1 cellular context compared by ENCODE assay signal in the genomic region with DNA sequence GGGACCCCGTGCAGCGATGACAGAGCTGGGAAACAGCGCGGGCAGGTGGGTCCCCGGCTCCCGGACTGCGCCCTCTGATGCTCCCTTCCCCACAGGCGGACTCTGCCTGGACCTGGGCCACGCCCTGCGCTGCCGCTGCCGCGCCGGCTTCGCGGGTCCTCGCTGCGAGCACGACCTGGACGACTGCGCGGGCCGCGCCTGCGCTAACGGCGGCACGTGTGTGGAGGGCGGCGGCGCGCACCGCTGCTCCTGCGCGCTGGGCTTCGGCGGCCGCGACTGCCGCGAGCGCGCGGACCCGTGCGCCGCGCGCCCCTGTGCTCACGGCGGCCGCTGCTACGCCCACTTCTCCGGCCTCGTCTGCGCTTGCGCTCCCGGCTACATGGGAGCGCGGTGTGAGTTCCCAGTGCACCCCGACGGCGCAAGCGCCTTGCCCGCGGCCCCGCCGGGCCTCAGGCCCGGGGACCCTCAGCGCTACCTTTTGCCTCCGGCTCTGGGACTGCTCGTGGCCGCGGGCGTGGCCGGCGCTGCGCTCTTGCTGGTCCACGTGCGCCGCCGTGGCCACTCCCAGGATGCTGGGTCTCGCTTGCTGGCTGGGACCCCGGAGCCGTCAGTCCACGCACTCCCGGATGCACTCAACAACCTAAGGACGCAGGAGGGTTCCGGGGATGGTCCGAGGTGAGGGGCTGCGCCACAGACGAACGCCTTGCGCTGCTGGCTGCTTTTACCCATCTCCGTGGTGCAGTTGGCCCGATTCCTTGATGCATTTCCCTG.
A peak's percentile ranks its signal among the peaks of the same experiment; 100 is the strongest.
TF ChIP-seq lines count a peak whose summit lies in the region.

No MANE protein-coding gene starts in this region.

TF ChIP-seq in HepG2, 621 proteins besides CTCF, POLR2A, EP300 and RAD21 (continued from another document and continues in another):
- TF ChIP-seq PTBP1 (IDR thresholded peaks at IDR 0.05; ENCODE audit: low read depth, low read length, poor library complexity, severe bottlenecking) (no peak), XRCC5 (optimal IDR thresholded peaks at IDR 0.05; ENCODE audit: low read length) (no peak), RARA (CRISPR knock-in tag; IDR thresholded peaks at IDR 0.05) (no peak), IKZF1 (IDR thresholded peaks at IDR 0.05) (no peak), MBD4 (IDR thresholded peaks at IDR 0.05; ENCODE audit: borderline replicate concordance, low read length) (no peak), ZNF747 (CRISPR knock-in tag; IDR thresholded peaks at IDR 0.05; ENCODE audit: borderline replicate concordance) (0 out of 2 replicates have a peak, but pooled peaks have one; percentile 25), SNAI1 (CRISPR knock-in tag; IDR thresholded peaks at IDR 0.05; ENCODE audit: borderline replicate concordance) (no peak), ZNF776 (CRISPR knock-in tag; IDR thresholded peaks at IDR 0.05) (peak; percentile 77; the same call in 1 of the 2 replicates), ATF7-NPFF (CRISPR knock-in tag; IDR thresholded peaks at IDR 0.05; ENCODE audit: low read depth) (peak; percentile 99), SKI (IDR thresholded peaks at IDR 0.05; ENCODE audit: partially characterized antibody) (no peak), TEAD2 (CRISPR knock-in tag; IDR thresholded peaks at IDR 0.05) (peak; percentile 91; the same call in 1 of the 2 replicates), ZNF20 (CRISPR knock-in tag; IDR thresholded peaks at IDR 0.05) (no peak), EHMT2 (IDR thresholded peaks at IDR 0.05; ENCODE audit: borderline replicate concordance, low read depth, low read length) (no peak), ZNF343 (CRISPR knock-in tag; IDR thresholded peaks at IDR 0.05) (peak; percentile 62; the same call in 1 of the 2 replicates), KDM5B (CRISPR knock-in tag; IDR thresholded peaks at IDR 0.05; ENCODE audit: borderline replicate concordance) (peak; percentile 93; the same call in 1 of the 2 replicates), SMYD3 (CRISPR knock-in tag; IDR thresholded peaks at IDR 0.05) (0 out of 2 replicates have a peak, but pooled peaks have one; percentile 62), ETS1 (CRISPR knock-in tag; IDR thresholded peaks at IDR 0.05) (peak; percentile 99), ZNF782 (CRISPR knock-in tag; IDR thresholded peaks at IDR 0.05; ENCODE audit: borderline replicate concordance) (peak; percentile 84; the same call in 1 of the 2 replicates), WIZ (CRISPR knock-in tag; IDR thresholded peaks at IDR 0.05) (0 out of 2 replicates have a peak, but pooled peaks have one; percentile 59), THAP11 (CRISPR knock-in tag; IDR thresholded peaks at IDR 0.05) (peak; percentile 73), SCMH1 (CRISPR knock-in tag; IDR thresholded peaks at IDR 0.05; ENCODE audit: borderline replicate concordance) (no peak), THRA (CRISPR knock-in tag; IDR thresholded peaks at IDR 0.05; ENCODE audit: borderline replicate concordance) (no peak), RFX5 (IDR thresholded peaks at IDR 0.05; ENCODE audit: low read depth, low read length) (no peak), IRX3 (CRISPR knock-in tag; IDR thresholded peaks at IDR 0.05; ENCODE audit: borderline replicate concordance, low read depth) (peak; percentile 99), ZSCAN5A (CRISPR knock-in tag; IDR thresholded peaks at IDR 0.05; ENCODE audit: borderline replicate concordance) (peak; percentile 78), ZNF800 (CRISPR knock-in tag; IDR thresholded peaks at IDR 0.05) (peak; percentile 94), NCOA1 (CRISPR knock-in tag; IDR thresholded peaks at IDR 0.05) (no peak), GFI1 (CRISPR knock-in tag; IDR thresholded peaks at IDR 0.05; ENCODE audit: borderline replicate concordance) (no peak; the same call in 1 of the 2 replicates), ZNF691 (CRISPR knock-in tag; IDR thresholded peaks at IDR 0.05; ENCODE audit: borderline replicate concordance, low read depth) (no peak; the same call in 1 of the 2 replicates), TAF1 (CRISPR knock-in tag; IDR thresholded peaks at IDR 0.05) (no peak), ZNF337 (CRISPR knock-in tag; IDR thresholded peaks at IDR 0.05; ENCODE audit: borderline replicate concordance, low read depth) (no peak), TFDP2 (CRISPR knock-in tag; IDR thresholded peaks at IDR 0.05) (peak; percentile 95), ZNF567 (CRISPR knock-in tag; IDR thresholded peaks at IDR 0.05; ENCODE audit: borderline replicate concordance) (no peak), PCBP2 (optimal IDR thresholded peaks at IDR 0.05; ENCODE audit: low read depth, low read length, poor library complexity, severe bottlenecking) (no peak), ZNF572 (CRISPR knock-in tag; IDR thresholded peaks at IDR 0.05) (no peak), HMGA1 (CRISPR knock-in tag; conservative IDR thresholded peaks at IDR 0.05) (no peak), NKX3-1 (CRISPR knock-in tag; IDR thresholded peaks at IDR 0.05) (peak; percentile 94), ZNF737 (CRISPR knock-in tag; IDR thresholded peaks at IDR 0.05; ENCODE audit: borderline replicate concordance) (no peak), TBP (CRISPR knock-in tag; IDR thresholded peaks at IDR 0.05) (no peak), ZNF891 (CRISPR knock-in tag; IDR thresholded peaks at IDR 0.05) (peak; percentile 62; the same call in 1 of the 2 replicates), AKAP8 (CRISPR knock-in tag; IDR thresholded peaks at IDR 0.05) (peak; percentile 84), ZNF326 (CRISPR knock-in tag; IDR thresholded peaks at IDR 0.05; ENCODE audit: borderline replicate concordance) (no peak), NFYC (CRISPR knock-in tag; IDR thresholded peaks at IDR 0.05) (no peak), TBL1XR1 (IDR thresholded peaks at IDR 0.05; ENCODE audit: borderline replicate concordance, low read length, partially characterized antibody) (no peak), ZNF546 (CRISPR knock-in tag; conservative IDR thresholded peaks at IDR 0.05) (peak; percentile 91; the same call in 1 of the 2 replicates), HOXA5 (CRISPR knock-in tag; IDR thresholded peaks at IDR 0.05) (peak; percentile 74; the same call in 1 of the 2 replicates), ZBTB34 (CRISPR knock-in tag; IDR thresholded peaks at IDR 0.05) (no peak), ZFAT (CRISPR knock-in tag; conservative IDR thresholded peaks at IDR 0.05) (peak; percentile 89), ZNF788 (CRISPR knock-in tag; IDR thresholded peaks at IDR 0.05; ENCODE audit: borderline replicate concordance) (peak; percentile 64; the same call in 1 of the 2 replicates)
- TF ChIP-seq, protein P1, sequence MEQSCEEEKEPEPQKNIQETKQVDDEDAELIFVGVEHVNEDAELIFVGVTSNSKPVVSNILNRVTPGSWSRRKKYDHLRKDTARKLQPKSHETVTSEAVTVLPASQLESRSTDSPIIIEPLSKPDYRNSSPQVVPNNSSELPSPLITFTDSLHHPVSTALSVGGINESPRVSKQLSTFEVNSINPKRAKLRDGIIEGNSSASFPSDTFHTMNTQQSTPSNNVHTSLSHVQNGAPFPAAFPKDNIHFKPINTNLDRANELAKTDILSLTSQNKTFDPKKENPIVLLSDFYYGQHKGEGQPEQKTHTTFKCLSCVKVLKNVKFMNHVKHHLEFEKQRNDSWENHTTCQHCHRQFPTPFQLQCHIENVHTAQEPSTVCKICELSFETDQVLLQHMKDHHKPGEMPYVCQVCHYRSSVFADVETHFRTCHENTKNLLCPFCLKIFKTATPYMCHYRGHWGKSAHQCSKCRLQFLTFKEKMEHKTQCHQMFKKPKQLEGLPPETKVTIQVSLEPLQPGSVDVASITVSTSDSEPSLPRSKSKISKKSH (CRISPR knock-in tag; IDR thresholded peaks at IDR 0.05; ENCODE audit: borderline replicate concordance): no peak
- TF ChIP-seq, protein P2, sequence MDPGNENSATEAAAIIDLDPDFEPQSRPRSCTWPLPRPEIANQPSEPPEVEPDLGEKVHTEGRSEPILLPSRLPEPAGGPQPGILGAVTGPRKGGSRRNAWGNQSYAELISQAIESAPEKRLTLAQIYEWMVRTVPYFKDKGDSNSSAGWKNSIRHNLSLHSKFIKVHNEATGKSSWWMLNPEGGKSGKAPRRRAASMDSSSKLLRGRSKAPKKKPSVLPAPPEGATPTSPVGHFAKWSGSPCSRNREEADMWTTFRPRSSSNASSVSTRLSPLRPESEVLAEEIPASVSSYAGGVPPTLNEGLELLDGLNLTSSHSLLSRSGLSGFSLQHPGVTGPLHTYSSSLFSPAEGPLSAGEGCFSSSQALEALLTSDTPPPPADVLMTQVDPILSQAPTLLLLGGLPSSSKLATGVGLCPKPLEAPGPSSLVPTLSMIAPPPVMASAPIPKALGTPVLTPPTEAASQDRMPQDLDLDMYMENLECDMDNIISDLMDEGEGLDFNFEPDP (CRISPR knock-in tag; conservative IDR thresholded peaks at IDR 0.05): no peak
- TF ChIP-seq, protein P3, sequence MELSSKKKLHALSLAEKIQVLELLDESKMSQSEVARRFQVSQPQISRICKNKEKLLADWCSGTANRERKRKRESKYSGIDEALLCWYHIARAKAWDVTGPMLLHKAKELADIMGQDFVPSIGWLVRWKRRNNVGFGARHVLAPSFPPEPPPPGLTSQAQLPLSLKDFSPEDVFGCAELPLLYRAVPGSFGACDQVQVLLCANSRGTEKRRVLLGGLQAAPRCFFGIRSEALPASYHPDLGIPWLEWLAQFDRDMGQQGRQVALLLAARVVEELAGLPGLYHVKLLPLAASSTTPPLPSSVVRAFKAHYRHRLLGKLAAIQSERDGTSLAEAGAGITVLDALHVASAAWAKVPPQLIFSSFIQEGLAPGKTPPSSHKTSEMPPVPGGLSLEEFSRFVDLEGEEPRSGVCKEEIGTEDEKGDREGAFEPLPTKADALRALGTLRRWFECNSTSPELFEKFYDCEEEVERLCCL (CRISPR knock-in tag; IDR thresholded peaks at IDR 0.05; ENCODE audit: borderline replicate concordance): no peak
